In the genomic region with DNA sequence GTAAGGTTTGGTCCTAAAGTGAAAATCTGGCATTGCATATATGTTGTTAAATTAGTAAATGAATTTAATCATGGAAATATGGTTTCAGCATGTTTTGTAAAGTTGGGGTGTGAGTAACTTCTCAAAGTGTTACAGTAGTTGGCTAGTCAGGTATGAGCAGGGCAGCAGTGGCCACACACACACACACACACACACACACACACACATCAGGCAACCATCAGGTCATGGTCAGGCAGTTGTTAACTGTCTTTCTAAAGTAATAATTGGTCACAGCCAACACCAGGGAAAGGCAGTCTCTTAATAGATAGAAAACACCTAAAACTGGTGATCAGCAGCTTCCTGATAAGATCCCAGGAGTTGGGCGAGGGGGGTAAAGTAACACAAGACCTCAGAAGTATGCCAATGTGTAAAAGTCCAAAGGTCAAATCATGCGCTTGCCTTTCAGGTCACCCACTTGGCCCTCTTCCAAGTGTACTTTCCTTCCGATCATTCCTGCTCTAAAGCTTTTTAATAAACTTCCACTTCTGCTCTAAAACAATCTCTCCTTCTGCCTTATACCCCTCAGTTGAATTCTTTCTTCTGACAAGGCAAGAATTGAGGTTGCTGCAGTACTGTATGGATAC, we compare ENCODE assay signal across 1 cellular context.
A peak's percentile ranks its signal among the peaks of the same experiment; 100 is the strongest.
TF ChIP-seq lines count a peak whose summit lies in the region.

No MANE protein-coding gene starts in this region.

TF ChIP-seq in K562, 482 proteins besides CTCF, POLR2A, EP300 and RAD21 (continued from another document and continues in another):
- TF ChIP-seq, protein P1, sequence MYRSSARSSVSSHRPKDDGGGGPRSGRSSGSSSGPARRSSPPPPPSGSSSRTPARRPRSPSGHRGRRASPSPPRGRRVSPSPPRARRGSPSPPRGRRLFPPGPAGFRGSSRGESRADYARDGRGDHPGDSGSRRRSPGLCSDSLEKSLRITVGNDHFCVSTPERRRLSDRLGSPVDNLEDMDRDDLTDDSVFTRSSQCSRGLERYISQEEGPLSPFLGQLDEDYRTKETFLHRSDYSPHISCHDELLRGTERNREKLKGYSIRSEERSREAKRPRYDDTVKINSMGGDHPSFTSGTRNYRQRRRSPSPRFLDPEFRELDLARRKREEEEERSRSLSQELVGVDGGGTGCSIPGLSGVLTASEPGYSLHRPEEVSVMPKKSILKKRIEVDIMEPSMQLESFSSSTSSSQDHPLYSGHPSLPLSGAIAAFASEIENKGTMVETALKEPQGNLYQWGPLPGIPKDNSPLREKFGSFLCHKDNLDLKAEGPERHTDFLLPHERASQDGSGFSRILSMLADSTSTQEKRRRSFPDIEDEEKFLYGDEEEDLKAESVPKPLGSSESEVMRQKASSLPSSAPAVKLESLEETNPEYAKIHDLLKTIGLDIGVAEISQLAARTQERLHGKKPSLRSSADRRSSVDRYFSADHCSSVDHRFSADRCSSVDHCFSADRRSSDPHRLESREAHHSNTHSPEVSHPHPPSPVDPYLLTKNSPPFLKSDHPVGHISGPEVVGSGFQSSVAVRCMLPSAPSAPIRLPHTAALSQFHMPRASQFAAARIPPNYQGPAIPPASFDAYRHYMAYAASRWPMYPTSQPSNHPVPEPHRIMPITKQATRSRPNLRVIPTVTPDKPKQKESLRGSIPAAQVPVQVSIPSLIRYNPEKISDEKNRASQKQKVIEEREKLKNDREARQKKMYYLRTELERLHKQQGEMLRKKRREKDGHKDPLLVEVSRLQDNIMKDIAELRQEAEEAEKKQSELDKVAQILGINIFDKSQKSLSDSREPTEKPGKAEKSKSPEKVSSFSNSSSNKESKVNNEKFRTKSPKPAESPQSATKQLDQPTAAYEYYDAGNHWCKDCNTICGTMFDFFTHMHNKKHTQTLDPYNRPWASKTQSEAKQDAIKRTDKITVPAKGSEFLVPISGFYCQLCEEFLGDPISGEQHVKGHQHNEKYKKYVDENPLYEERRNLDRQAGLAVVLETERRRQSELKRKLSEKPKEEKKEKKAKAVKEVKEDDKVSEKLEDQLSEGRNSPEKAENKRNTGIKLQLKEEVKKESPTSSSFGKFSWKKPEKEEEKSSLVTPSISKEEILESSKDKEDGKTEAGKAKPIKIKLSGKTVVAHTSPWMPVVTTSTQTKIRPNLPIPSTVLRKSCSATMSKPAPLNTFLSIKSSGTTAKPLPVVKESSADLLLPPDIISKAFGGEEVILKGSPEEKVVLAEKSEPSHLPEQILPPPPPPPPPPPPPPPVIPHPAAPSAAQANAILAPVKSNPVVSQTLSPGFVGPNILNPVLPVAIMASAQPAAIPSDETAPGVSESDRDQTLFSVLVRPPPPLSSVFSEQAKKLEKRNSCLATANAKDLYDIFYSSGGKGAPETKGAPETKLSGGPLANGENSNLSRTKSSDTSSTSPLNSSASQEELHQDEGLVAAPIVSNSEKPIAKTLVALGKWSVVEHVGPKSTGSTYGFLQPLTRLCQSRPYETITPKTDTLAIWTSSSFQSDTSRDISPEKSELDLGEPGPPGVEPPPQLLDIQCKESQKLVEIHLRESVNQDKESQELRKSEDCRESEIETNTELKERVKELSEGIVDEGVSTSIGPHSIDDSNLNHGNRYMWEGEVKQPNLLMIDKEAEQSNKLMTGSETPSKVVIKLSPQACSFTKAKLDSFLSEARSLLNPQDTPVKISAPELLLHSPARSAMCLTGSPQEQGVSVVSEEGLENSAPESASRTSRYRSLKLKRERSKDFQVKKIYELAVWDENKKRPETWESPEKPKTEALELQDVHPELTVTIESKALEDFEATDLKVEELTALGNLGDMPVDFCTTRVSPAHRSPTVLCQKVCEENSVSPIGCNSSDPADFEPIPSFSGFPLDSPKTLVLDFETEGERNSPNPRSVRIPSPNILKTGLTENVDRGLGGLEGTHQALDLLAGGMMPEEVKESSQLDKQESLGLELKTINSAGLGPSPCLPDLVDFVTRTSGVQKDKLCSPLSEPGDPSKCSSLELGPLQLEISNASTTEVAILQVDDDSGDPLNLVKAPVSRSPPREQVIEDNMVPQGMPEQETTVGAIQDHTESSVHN (IDR thresholded peaks at IDR 0.05; ENCODE audit: borderline replicate concordance in 1 of 2, low read depth in 1 of 2) = no peak
- TF ChIP-seq HDAC8 (tag; IDR thresholded peaks at IDR 0.05) (no peak), CXXC5 (CRISPR knock-in tag; IDR thresholded peaks at IDR 0.05) (0 out of 2 replicates have a peak, but pooled peaks have one; percentile 18), CREM (IDR thresholded peaks at IDR 0.05; ENCODE audit: low read depth) (no peak), TRIM28 (IDR thresholded peaks at IDR 0.05) (no peak), NBN (IDR thresholded peaks at IDR 0.05; ENCODE audit: low read depth) (no peak), DACH1 (IDR thresholded peaks at IDR 0.05; ENCODE audit: partially characterized antibody) (no peak), ZNF184 (CRISPR knock-in tag; IDR thresholded peaks at IDR 0.05) (no peak), ZNF431 (CRISPR knock-in tag; IDR thresholded peaks at IDR 0.05) (no peak), ZNF76 (CRISPR knock-in tag; IDR thresholded peaks at IDR 0.05; ENCODE audit: borderline replicate concordance) (no peak), CCAR2 (IDR thresholded peaks at IDR 0.05; ENCODE audit: low read depth, low read length) (no peak), ZNF408 (CRISPR knock-in tag; IDR thresholded peaks at IDR 0.05; ENCODE audit: low read depth) (no peak), EP400 (IDR thresholded peaks at IDR 0.05) (no peak), ZNF217 (CRISPR knock-in tag; IDR thresholded peaks at IDR 0.05) (no peak), CHD2 (IDR thresholded peaks at IDR 0.05; ENCODE audit: low read depth, low read length) (no peak), NFIC (IDR thresholded peaks at IDR 0.05) (peak; percentile 90), LEF1 (IDR thresholded peaks at IDR 0.05) (no peak), SNRNP70 (optimal IDR thresholded peaks at IDR 0.05; ENCODE audit: low read depth, low read length) (no peak), ZNF589 (CRISPR knock-in tag; IDR thresholded peaks at IDR 0.05; ENCODE audit: low read depth) (no peak), ZSCAN29 (IDR thresholded peaks at IDR 0.05) (no peak), CBX3 (IDR thresholded peaks at IDR 0.05; ENCODE audit: borderline replicate concordance in 1 of 2, low read length in 2 of 2) (no peak), DIDO1 (tag; IDR thresholded peaks at IDR 0.05; ENCODE audit: low read depth) (no peak), E2F3 (CRISPR knock-in tag; IDR thresholded peaks at IDR 0.05) (no peak), FOXM1 (IDR thresholded peaks at IDR 0.05; ENCODE audit: low read depth) (no peak), FOXM1 (CRISPR knock-in tag; IDR thresholded peaks at IDR 0.05; ENCODE audit: low read depth) (no peak), SREBF2 (CRISPR knock-in tag; IDR thresholded peaks at IDR 0.05) (no peak), ZNF324 (CRISPR knock-in tag; IDR thresholded peaks at IDR 0.05) (no peak), GTF2F1 (IDR thresholded peaks at IDR 0.05; ENCODE audit: low read depth, low read length) (no peak), BACH1 (tag; IDR thresholded peaks at IDR 0.05) (no peak), GTF2E2 (tag; IDR thresholded peaks at IDR 0.05) (no peak), YBX1 (IDR thresholded peaks at IDR 0.05) (no peak), CREBBP (IDR thresholded peaks at IDR 0.05; ENCODE audit: low read depth, low read length) (no peak)
- TF ChIP-seq, protein P2, sequence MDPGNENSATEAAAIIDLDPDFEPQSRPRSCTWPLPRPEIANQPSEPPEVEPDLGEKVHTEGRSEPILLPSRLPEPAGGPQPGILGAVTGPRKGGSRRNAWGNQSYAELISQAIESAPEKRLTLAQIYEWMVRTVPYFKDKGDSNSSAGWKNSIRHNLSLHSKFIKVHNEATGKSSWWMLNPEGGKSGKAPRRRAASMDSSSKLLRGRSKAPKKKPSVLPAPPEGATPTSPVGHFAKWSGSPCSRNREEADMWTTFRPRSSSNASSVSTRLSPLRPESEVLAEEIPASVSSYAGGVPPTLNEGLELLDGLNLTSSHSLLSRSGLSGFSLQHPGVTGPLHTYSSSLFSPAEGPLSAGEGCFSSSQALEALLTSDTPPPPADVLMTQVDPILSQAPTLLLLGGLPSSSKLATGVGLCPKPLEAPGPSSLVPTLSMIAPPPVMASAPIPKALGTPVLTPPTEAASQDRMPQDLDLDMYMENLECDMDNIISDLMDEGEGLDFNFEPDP (CRISPR knock-in tag; IDR thresholded peaks at IDR 0.05) = no peak
- TF ChIP-seq, protein P3, sequence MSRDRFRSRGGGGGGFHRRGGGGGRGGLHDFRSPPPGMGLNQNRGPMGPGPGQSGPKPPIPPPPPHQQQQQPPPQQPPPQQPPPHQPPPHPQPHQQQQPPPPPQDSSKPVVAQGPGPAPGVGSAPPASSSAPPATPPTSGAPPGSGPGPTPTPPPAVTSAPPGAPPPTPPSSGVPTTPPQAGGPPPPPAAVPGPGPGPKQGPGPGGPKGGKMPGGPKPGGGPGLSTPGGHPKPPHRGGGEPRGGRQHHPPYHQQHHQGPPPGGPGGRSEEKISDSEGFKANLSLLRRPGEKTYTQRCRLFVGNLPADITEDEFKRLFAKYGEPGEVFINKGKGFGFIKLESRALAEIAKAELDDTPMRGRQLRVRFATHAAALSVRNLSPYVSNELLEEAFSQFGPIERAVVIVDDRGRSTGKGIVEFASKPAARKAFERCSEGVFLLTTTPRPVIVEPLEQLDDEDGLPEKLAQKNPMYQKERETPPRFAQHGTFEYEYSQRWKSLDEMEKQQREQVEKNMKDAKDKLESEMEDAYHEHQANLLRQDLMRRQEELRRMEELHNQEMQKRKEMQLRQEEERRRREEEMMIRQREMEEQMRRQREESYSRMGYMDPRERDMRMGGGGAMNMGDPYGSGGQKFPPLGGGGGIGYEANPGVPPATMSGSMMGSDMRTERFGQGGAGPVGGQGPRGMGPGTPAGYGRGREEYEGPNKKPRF (IDR thresholded peaks at IDR 0.05; ENCODE audit: low read depth, low read length) = no peak
- TF ChIP-seq, protein P4, sequence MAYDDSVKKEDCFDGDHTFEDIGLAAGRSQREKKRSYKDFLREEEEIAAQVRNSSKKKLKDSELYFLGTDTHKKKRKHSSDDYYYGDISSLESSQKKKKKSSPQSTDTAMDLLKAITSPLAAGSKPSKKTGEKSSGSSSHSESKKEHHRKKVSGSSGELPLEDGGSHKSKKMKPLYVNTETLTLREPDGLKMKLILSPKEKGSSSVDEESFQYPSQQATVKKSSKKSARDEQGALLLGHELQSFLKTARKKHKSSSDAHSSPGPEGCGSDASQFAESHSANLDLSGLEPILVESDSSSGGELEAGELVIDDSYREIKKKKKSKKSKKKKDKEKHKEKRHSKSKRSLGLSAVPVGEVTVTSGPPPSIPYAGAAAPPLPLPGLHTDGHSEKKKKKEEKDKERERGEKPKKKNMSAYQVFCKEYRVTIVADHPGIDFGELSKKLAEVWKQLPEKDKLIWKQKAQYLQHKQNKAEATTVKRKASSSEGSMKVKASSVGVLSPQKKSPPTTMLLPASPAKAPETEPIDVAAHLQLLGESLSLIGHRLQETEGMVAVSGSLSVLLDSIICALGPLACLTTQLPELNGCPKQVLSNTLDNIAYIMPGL (CRISPR knock-in tag; IDR thresholded peaks at IDR 0.05) = no peak
- TF ChIP-seq, protein P5, sequence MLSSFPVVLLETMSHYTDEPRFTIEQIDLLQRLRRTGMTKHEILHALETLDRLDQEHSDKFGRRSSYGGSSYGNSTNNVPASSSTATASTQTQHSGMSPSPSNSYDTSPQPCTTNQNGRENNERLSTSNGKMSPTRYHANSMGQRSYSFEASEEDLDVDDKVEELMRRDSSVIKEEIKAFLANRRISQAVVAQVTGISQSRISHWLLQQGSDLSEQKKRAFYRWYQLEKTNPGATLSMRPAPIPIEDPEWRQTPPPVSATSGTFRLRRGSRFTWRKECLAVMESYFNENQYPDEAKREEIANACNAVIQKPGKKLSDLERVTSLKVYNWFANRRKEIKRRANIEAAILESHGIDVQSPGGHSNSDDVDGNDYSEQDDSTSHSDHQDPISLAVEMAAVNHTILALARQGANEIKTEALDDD (IDR thresholded peaks at IDR 0.05) = peak; percentile 34; the same call in 1 of the 2 replicates
- TF ChIP-seq, protein P6, sequence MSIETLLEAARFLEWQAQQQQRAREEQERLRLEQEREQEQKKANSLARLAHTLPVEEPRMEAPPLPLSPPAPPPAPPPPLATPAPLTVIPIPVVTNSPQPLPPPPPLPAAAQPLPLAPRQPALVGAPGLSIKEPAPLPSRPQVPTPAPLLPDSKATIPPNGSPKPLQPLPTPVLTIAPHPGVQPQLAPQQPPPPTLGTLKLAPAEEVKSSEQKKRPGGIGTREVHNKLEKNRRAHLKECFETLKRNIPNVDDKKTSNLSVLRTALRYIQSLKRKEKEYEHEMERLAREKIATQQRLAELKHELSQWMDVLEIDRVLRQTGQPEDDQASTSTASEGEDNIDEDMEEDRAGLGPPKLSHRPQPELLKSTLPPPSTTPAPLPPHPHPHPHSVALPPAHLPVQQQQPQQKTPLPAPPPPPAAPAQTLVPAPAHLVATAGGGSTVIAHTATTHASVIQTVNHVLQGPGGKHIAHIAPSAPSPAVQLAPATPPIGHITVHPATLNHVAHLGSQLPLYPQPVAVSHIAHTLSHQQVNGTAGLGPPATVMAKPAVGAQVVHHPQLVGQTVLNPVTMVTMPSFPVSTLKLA (conservative IDR thresholded peaks at IDR 0.05) = no peak
- TF ChIP-seq, protein P7, sequence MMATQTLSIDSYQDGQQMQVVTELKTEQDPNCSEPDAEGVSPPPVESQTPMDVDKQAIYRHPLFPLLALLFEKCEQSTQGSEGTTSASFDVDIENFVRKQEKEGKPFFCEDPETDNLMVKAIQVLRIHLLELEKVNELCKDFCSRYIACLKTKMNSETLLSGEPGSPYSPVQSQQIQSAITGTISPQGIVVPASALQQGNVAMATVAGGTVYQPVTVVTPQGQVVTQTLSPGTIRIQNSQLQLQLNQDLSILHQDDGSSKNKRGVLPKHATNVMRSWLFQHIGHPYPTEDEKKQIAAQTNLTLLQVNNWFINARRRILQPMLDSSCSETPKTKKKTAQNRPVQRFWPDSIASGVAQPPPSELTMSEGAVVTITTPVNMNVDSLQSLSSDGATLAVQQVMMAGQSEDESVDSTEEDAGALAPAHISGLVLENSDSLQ (IDR thresholded peaks at IDR 0.05) = no peak
